Comparison of ENCODE assay signal across 8 cellular contexts in genomic region chr5:174327317-174327864, GRCh38.
DNase-seq lines count a peak whose midpoint lies in the region; ATAC-seq and TF ChIP-seq lines count a peak whose summit lies in the region.

No MANE protein-coding gene starts in this region.

- H3K27ac ChIP-seq in lower lobe of right lung (no peak overlapping the region), testis (no peak overlapping the region)

- H3K27me3 Mint-ChIP-seq in chondrocyte (ENCODE audit: low read depth) = peaks cover 12% of the 10 kb centered on the region

- TF ChIP-seq CTCF in chondrocyte (IDR thresholded peaks at IDR 0.05) (peak; percentile 86), lower lobe of right lung (IDR thresholded peaks at IDR 0.05) (peak; percentile 68), testis (IDR thresholded peaks at IDR 0.05) (peak; percentile 42 to 75 (median 71))

- no peaks in the 10 kb centered on the region for H3K9me3 ChIP-seq in lower lobe of right lung
- no peaks in the 10 kb centered on the region for H3K9me3 ChIP-seq in testis

- DNase-seq in COLO829 (ENCODE audit: low spot score) = peak; percentile 77
- peak; percentile 20 for DNase-seq in NCI-H146 treated with DMSO at 0.1 percent for 48 hours (lab: John Stamatoyannopoulos, UW; ENCODE audit: unreplicated experiment)
- DNase-seq in T-helper 9 cell = peak; percentile 25
- peak; percentile 82 for DNase-seq in chondrocyte (ENCODE audit: low spot score)
- peak; percentile 63 for DNase-seq in lower lobe of right lung
- DNase-seq in testis = peak; percentile 88

- H3K4me3 Mint-ChIP-seq in chondrocyte (ENCODE audit: unreplicated experiment) = no peak overlapping the region

- H3K27ac Mint-ChIP-seq in chondrocyte (ENCODE audit: unreplicated experiment) = no peak overlapping the region

- no peaks in the 10 kb centered on the region for H3K4me1 ChIP-seq in lower lobe of right lung
- no peaks in the 10 kb centered on the region for H3K4me1 ChIP-seq in testis

- H3K9me3 Mint-ChIP-seq in chondrocyte (ENCODE audit: low read depth) = no peaks in the 10 kb centered on the region

- H3K27me3 ChIP-seq in lower lobe of right lung (ENCODE audit: low read depth) (peaks cover 14% of the 10 kb centered on the region), testis (no peaks in the 10 kb centered on the region)

- ATAC-seq in GM21423 (IDR thresholded peaks at IDR 0.05; ENCODE audit: unreplicated experiment) = peak; percentile 78
- peak; percentile 46 to 66 for ATAC-seq in lower lobe of right lung
- no peak for ATAC-seq in GM19467 (IDR thresholded peaks at IDR 0.05; ENCODE audit: unreplicated experiment)

- H3K4me3 ChIP-seq in lower lobe of right lung (no peak overlapping the region), testis (no peak overlapping the region)

- no peak for TF ChIP-seq POLR2A in testis (IDR thresholded peaks at IDR 0.05)

- intact Hi-C loops in lower lobe of right lung (cut with DNase I) = no loop called here
- intact Hi-C loops in testis (cut with DNase I; ENCODE audit: low total_unique reads) = no loop called here

- no peaks in the 10 kb centered on the region for H3K36me3 ChIP-seq in lower lobe of right lung
- H3K36me3 ChIP-seq in testis (ENCODE audit: low read depth, missing control alignments) = no peaks in the 10 kb centered on the region

- no peaks in the 10 kb centered on the region for H3K36me3 Mint-ChIP-seq in chondrocyte (ENCODE audit: low read depth)

- 46 to 51% methylated on average over 10 of the region's 10 CpGs for WGBS in testis, 2 donors

- H3K4me1 Mint-ChIP-seq in chondrocyte (ENCODE audit: low read depth) = peaks cover 11% of the 10 kb centered on the region

Comparison
In these comparisons a context has a peak if more than half of its experiments do, and no peak if none do; other contexts are left out.
1. DNase-seq: peak in every context shown above with its lines; median percentile 88 in testis; 82 in chondrocyte; 77 in COLO829; 63 in lower lobe of right lung; 25 in T-helper 9 cell; 20 in NCI-H146 treated with DMSO at 0.1 percent for 48 hours.